ENCODE assay signal across 24 cellular contexts in genomic region chr1:85277802-85278201, GRCh38. TPM values are rescaled to one million over a fixed set of nuclear protein-coding genes. Genes with fewer than 3 reads are reported as not detected.
DNase-seq lines count a peak whose midpoint lies in the region; ATAC-seq and TF ChIP-seq lines count a peak whose summit lies in the region.
"Had no signal": no experiment of that assay in that cellular context is flagged by ENCODE, and none has a peak within 500 bp of the region (broad histone marks: within the 10 kb centered on the region; RNA-seq: fewer than 3 reads in every experiment).

No MANE protein-coding gene starts in this region.

- peaks cover 25% of the 10 kb centered on the region for H3K4me1 ChIP-seq in OCI-LY7 (ENCODE audit: insufficient read depth, low read length, poor library complexity, severe bottlenecking)
- H3K4me1 ChIP-seq in colonic mucosa = no peaks in the 10 kb centered on the region

- H3K27me3 ChIP-seq in colonic mucosa = no peaks in the 10 kb centered on the region
- H3K27me3 ChIP-seq: brain microvascular endothelial cell, heart left ventricle, upper lobe of right lung had no signal

- H3K27ac Mint-ChIP-seq in osteocyte (ENCODE audit: unreplicated experiment) = peak overlapping the region; percentile 96
- H3K27ac Mint-ChIP-seq: activated naive CD4-positive, alpha-beta T cell treated with anti-CD3 and anti-CD28 coated beads, Interleukin-2, amount 10 ng/mL, durations not matched to agents 7 days and 5 days had no signal

- H3K4me2 ChIP-seq in OCI-LY7 (ENCODE audit: low read length) = 0 out of 2 replicates have a peak overlapping the region, but pooled peaks have one; percentile 68

- peak overlapping the region; percentile 82; the same call in 1 of the 2 replicates for H2AFZ ChIP-seq in OCI-LY7 (ENCODE audit: low read length)

- H3K4me3 ChIP-seq in OCI-LY7 (ENCODE audit: low read depth, low read length, poor library complexity, severe bottlenecking) = no peak overlapping the region
- no peak overlapping the region for H3K4me3 ChIP-seq in colonic mucosa

- no TSS peak for BruUV-seq in OCI-LY7 (replicated peaks; lab: Mats Ljungman, UMichigan)

- CTCF ChIA-PET in OCI-LY7 (lab: Charles Lee; ENCODE audit: unreplicated experiment) = no interaction called here

- H3K27me3 Mint-ChIP-seq in osteocyte (ENCODE audit: unreplicated experiment) = no peaks in the 10 kb centered on the region
- H3K27me3 Mint-ChIP-seq: stimulated activated naive B cell treated with anti-CD40 and anti-IgM and Interleukin-4, amounts not matched to agents 10 μg/mL and 1 μg/mL and 100 μg/mL, for 72 hours had no signal

- ATAC-seq in left ventricle myocardium superior (no peak), HG02678 (IDR thresholded peaks at IDR 0.05; ENCODE audit: unreplicated experiment) (no peak)
- ATAC-seq: heart left ventricle; natural killer cell treated with Interleukin-12 subunit alpha and Interleukin-12 subunit beta and Interleukin-15 and Interleukin-18, amount 100 ng/mL, for 72 hours; stimulated activated naive B cell treated with anti-CD40 and anti-IgM and Interleukin-4, amounts not matched to agents 10 μg/mL and 1 μg/mL and 100 μg/mL, for 72 hours; upper lobe of right lung had no signal

- peak; percentile 35 for DNase-seq in DMS53 (lab: John Stamatoyannopoulos, UW)
- no peak for DNase-seq in DMS53 treated with DMSO at 0.1 percent for 48 hours (lab: John Stamatoyannopoulos, UW; ENCODE audit: unreplicated experiment)
- DNase-seq in OCI-LY7 (ENCODE audit: low spot score) = no peak
- no peak for DNase-seq in colonic mucosa
- no peak for DNase-seq in osteocyte (ENCODE audit: extremely low spot score, unreplicated experiment)
- DNase-seq in left ventricle myocardium superior = no peak
- DNase-seq in SHP77 treated with DMSO at 0.1 percent for 48 hours (lab: John Stamatoyannopoulos, UW) = no peak
- DNase-seq: 8988T; activated CD4-positive, alpha-beta T cell treated with anti-CD3 and anti-CD28 coated beads for 48 hours; activated CD8-positive, alpha-beta memory T cell treated with anti-CD3 and anti-CD28 coated beads, Interleukin-2, amount 50 U/mL, for 48 hours; activated naive CD4-positive, alpha-beta T cell treated with anti-CD3 and anti-CD28 coated beads, Interleukin-2, amount 10 ng/mL, durations not matched to agents 7 days and 5 days; brain microvascular endothelial cell; dermis blood vessel endothelial cell; EL; HCEC 1CT; mesendoderm; NCI-H1436 treated with DMSO at 0.1 percent for 48 hours; NCI-H2227 treated with DMSO at 0.1 percent for 48 hours; stimulated activated naive B cell treated with anti-CD40 and anti-IgM and Interleukin-4, amounts not matched to agents 10 μg/mL and 1 μg/mL and 100 μg/mL, for 72 hours; T-helper 9 cell; upper lobe of right lung had no signal

- H3K9me2 ChIP-seq in OCI-LY7 (ENCODE audit: insufficient read depth, low read length) = no peaks in the 10 kb centered on the region

- H3K9me3 Mint-ChIP-seq in osteocyte (ENCODE audit: unreplicated experiment) = no peaks in the 10 kb centered on the region
- H3K9me3 Mint-ChIP-seq: activated naive CD4-positive, alpha-beta T cell treated with anti-CD3 and anti-CD28 coated beads, Interleukin-2, amount 10 ng/mL, durations not matched to agents 7 days and 5 days; natural killer cell treated with Interleukin-12 subunit alpha and Interleukin-12 subunit beta and Interleukin-15 and Interleukin-18, amount 100 ng/mL, for 72 hours; stimulated activated naive B cell treated with anti-CD40 and anti-IgM and Interleukin-4, amounts not matched to agents 10 μg/mL and 1 μg/mL and 100 μg/mL, for 72 hours had no signal

- intact Hi-C loops in OCI-LY7 (cut with micrococcal nuclease; ENCODE audit: unreplicated experiment) (loop anchor here (5.0 to 10.0 kb wide), 4 partner anchors 281 to 976 kb away; partner anchors contain the start of genes MCOLN2, SAMD13 and SSX2IP), colonic mucosa (cut with DNase I) (no loop called here), left ventricle myocardium superior (cut with micrococcal nuclease) (no loop called here)

- no peak overlapping the region for H3K4me3 Mint-ChIP-seq in osteocyte (ENCODE audit: unreplicated experiment)
- H3K4me3 Mint-ChIP-seq: activated naive CD4-positive, alpha-beta T cell treated with anti-CD3 and anti-CD28 coated beads, Interleukin-2, amount 10 ng/mL, durations not matched to agents 7 days and 5 days had no signal

- no peak for TF ChIP-seq CTCF in OCI-LY7 (conservative IDR thresholded peaks at IDR 0.05; ENCODE audit: low read length)
- TF ChIP-seq CTCF in colonic mucosa (IDR thresholded peaks at IDR 0.05) = no peak
- no peak for TF ChIP-seq CTCF in osteocyte (IDR thresholded peaks at IDR 0.05)

- H4K20me1 ChIP-seq in OCI-LY7 (ENCODE audit: insufficient read depth, low read length) = peaks cover 22% of the 10 kb centered on the region

- 0 out of 2 replicates have a peak, but pooled peaks cover 6% of the 10 kb centered on the region for H3K9me3 ChIP-seq in OCI-LY7 (ENCODE audit: low read length)
- H3K9me3 ChIP-seq in colonic mucosa = no peaks in the 10 kb centered on the region
- H3K9me3 ChIP-seq: heart left ventricle, upper lobe of right lung had no signal

- peaks cover 33% of the 10 kb centered on the region for H3K79me2 ChIP-seq in OCI-LY7 (ENCODE audit: insufficient read depth, low read depth, low read length)

- H3K4me1 Mint-ChIP-seq in osteocyte (ENCODE audit: unreplicated experiment) = peaks cover 45% of the 10 kb centered on the region

- POLR2A ChIA-PET in OCI-LY7 (lab: Charles Lee) = interaction anchor here (0.6 to 4.4 kb wide), 9 partner anchors 10 to 276 kb away, joined by 3 to 34 read pairs (median 7); partner anchors contain the start of gene C1orf52

- H3K9ac ChIP-seq in colonic mucosa (ENCODE audit: low read depth in 2 of 2, low read length in 2 of 2) = no peak overlapping the region

- no peak overlapping the region for H3K27ac ChIP-seq in OCI-LY7 (ENCODE audit: low read depth, low read length, poor library complexity, severe bottlenecking)
- peak overlapping the region; percentile 99 for H3K27ac ChIP-seq in colonic mucosa

- H3K36me3 ChIP-seq in OCI-LY7 (ENCODE audit: insufficient read depth, low read length) = peaks cover 19% of the 10 kb centered on the region
- H3K36me3 ChIP-seq in colonic mucosa = no peaks in the 10 kb centered on the region
- H3K36me3 ChIP-seq: brain microvascular endothelial cell had no signal

- peaks cover 9% of the 10 kb centered on the region for H3K36me3 Mint-ChIP-seq in osteocyte (ENCODE audit: unreplicated experiment)

RNA-seq across cellular contexts. Expression of gene BCL10, which starts 1.4 kb away (rescaled TPM):
- total RNA-seq in OCI-LY7 (2014; rRNA removed; shearing (Covaris generic)) = 10.6 and 17.4 TPM in 2 replicates
- total RNA-seq in OCI-LY7 (2022) (29.0 and 32.5 TPM in 2 replicates), colonic mucosa (100 to 1,000 TPM in 1 of 2 donors, 10 to 100 TPM in 1; 80.7 to 167 TPM), osteocyte (27.9 and 29.0 TPM in 2 replicates), left ventricle myocardium superior (8.4 TPM)

RNA-seq across cellular contexts. Expression of gene C1orf52, which starts 18.3 kb away (rescaled TPM):
- total RNA-seq in OCI-LY7 (2014; rRNA removed; shearing (Covaris generic)) = 35.6 and 55.3 TPM in 2 replicates
- total RNA-seq in OCI-LY7 (2022) (33.0 and 37.4 TPM in 2 replicates), colonic mucosa (10 to 100 TPM; 11.3 to 19.9 TPM), osteocyte (30.8 and 32.2 TPM in 2 replicates), left ventricle myocardium superior (18.7 TPM)
